Comparison of ENCODE assay signal across 13 cellular contexts in the genomic region with DNA sequence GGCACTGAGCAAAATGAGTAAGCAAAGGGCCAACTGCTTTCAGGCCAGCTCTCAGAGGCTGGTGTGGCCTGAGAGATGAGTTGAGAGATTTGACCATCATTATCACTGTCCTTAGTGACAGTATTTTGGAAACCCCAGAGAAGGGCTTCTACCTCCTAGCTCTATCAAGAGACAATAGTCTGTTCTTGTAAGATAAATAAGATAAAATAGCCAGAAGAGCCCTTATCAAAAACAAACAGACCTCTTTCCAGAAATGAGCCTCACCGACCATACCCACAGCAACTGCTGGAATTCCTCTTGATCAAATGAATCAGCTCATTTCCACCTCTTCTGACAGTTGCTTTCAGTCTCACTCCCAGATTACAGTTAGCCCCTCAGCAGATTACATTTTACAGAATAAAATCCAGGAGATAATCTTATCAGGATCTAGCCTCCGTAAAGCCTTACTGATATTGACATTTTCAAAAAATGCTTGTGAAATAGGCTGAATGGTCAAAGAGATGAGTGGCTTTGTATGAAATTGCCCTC. TPM values are rescaled to one million over a fixed set of nuclear protein-coding genes. Genes with fewer than 3 reads are reported as not detected.
A peak's percentile ranks its signal among the peaks of the same experiment; 100 is the strongest.
DNase-seq lines count a peak whose midpoint lies in the region; ATAC-seq and FAIRE-seq lines count a peak whose summit lies in the region.
"Had no signal": no experiment of that assay in that cellular context is flagged by ENCODE, and none has a peak within 500 bp of the region (broad histone marks: within the 10 kb centered on the region; RNA-seq: fewer than 3 reads in every experiment).

No MANE protein-coding gene starts in this region.

- H3K4me1 ChIP-seq in CD8-positive, alpha-beta memory T cell (ENCODE audit: insufficient read depth, low read length): peaks cover 25% of the 10 kb centered on the region

- H3K36me3 ChIP-seq in CD8-positive, alpha-beta memory T cell (ENCODE audit: insufficient read depth, low read length): no peaks in the 10 kb centered on the region
- H3K36me3 ChIP-seq: BLaER1 had no signal

- no peak for DNase-seq in CD8-positive, alpha-beta memory T cell
- DNase-seq in GM19239 (ENCODE audit: insufficient read length, low spot score) (no peak), amniotic stem cell (lab: John Stamatoyannopoulos, UW) (no peak), retina (no peak), HK-2 (ENCODE audit: unreplicated experiment) (no peak)
- no peak for DNase-seq in activated naive CD8-positive, alpha-beta T cell treated with anti-CD3 and anti-CD28 coated beads, Interleukin-2, amount 10 ng/mL, durations not matched to agents 7 days and 5 days
- DNase-seq in naive thymus-derived CD8-positive, alpha-beta T cell: no peak
- DNase-seq: NCI-H2107 had no signal

- no peaks in the 10 kb centered on the region for H3K36me3 Mint-ChIP-seq in CD8-positive, alpha-beta memory T cell
- H3K36me3 Mint-ChIP-seq in activated naive CD8-positive, alpha-beta T cell treated with anti-CD3 and anti-CD28 coated beads, Interleukin-2, amount 10 ng/mL, durations not matched to agents 7 days and 5 days: peaks cover 2% of the 10 kb centered on the region
- H3K36me3 Mint-ChIP-seq in naive thymus-derived CD8-positive, alpha-beta T cell: no peaks in the 10 kb centered on the region

- H3K9me3 Mint-ChIP-seq in CD8-positive, alpha-beta memory T cell: no peaks in the 10 kb centered on the region
- no peaks in the 10 kb centered on the region for H3K9me3 Mint-ChIP-seq in activated naive CD8-positive, alpha-beta T cell treated with anti-CD3 and anti-CD28 coated beads, Interleukin-2, amount 10 ng/mL, durations not matched to agents 7 days and 5 days
- no peaks in the 10 kb centered on the region for H3K9me3 Mint-ChIP-seq in naive thymus-derived CD8-positive, alpha-beta T cell

- ATAC-seq in HG03175 (IDR thresholded peaks at IDR 0.05; ENCODE audit: unreplicated experiment): peak; percentile 59
- ATAC-seq in activated naive CD8-positive, alpha-beta T cell treated with anti-CD3 and anti-CD28 coated beads, Interleukin-2, amount 10 ng/mL, durations not matched to agents 7 days and 5 days (ENCODE audit: low read depth): no peak
- ATAC-seq in naive thymus-derived CD8-positive, alpha-beta T cell: no peak
- ATAC-seq: esophagus mucosa had no signal

- H3K9me3 ChIP-seq in CD8-positive, alpha-beta memory T cell (ENCODE audit: low read length): no peaks in the 10 kb centered on the region
- H3K9me3 ChIP-seq: BLaER1 had no signal

- H3K27ac ChIP-seq in CD8-positive, alpha-beta memory T cell (ENCODE audit: low read depth, low read length): peak overlapping the region; percentile 68
- H3K27ac ChIP-seq: BLaER1 had no signal

- H3K4me3 ChIP-seq in CD8-positive, alpha-beta memory T cell (ENCODE audit: low read length): no peak overlapping the region
- H3K4me3 ChIP-seq: BLaER1, skin epidermis had no signal

- peaks cover 44 to 46% (median 45%) of the 10 kb centered on the region in 3 donors for H3K4me1 Mint-ChIP-seq in CD8-positive, alpha-beta memory T cell
- peaks cover 56% of the 10 kb centered on the region for H3K4me1 Mint-ChIP-seq in activated naive CD8-positive, alpha-beta T cell treated with anti-CD3 and anti-CD28 coated beads, Interleukin-2, amount 10 ng/mL, durations not matched to agents 7 days and 5 days
- H3K4me1 Mint-ChIP-seq in naive thymus-derived CD8-positive, alpha-beta T cell: peaks cover 15 to 40% (median 34%) of the 10 kb centered on the region in 4 donors

- H3K27ac Mint-ChIP-seq in CD8-positive, alpha-beta memory T cell: peak overlapping the region; percentile 38 to 93 (median 80)
- peak overlapping the region; percentile 83 for H3K27ac Mint-ChIP-seq in activated naive CD8-positive, alpha-beta T cell treated with anti-CD3 and anti-CD28 coated beads, Interleukin-2, amount 10 ng/mL, durations not matched to agents 7 days and 5 days
- H3K27ac Mint-ChIP-seq in naive thymus-derived CD8-positive, alpha-beta T cell: peak overlapping the region in 2 of 10 donors; percentile 21 to 83

- peak; percentile 4 for FAIRE-seq in GM19239 (lab: Jason Lieb, UNC)

- H3K27me3 Mint-ChIP-seq in CD8-positive, alpha-beta memory T cell: no peaks in the 10 kb centered on the region
- H3K27me3 Mint-ChIP-seq in activated naive CD8-positive, alpha-beta T cell treated with anti-CD3 and anti-CD28 coated beads, Interleukin-2, amount 10 ng/mL, durations not matched to agents 7 days and 5 days: no peaks in the 10 kb centered on the region
- peaks cover 0 to 5% (median 0%) of the 10 kb centered on the region in 5 donors for H3K27me3 Mint-ChIP-seq in naive thymus-derived CD8-positive, alpha-beta T cell

- CTCF ChIA-PET in CD8-positive, alpha-beta memory T cell (lab: Charles Lee): interaction anchor here (1.5 to 3.0 kb wide), 2 partner anchors 12 to 13 kb away, joined by 6 to 7 read pairs; no protein-coding TSS in a partner anchor

- H3K27me3 ChIP-seq in CD8-positive, alpha-beta memory T cell (ENCODE audit: insufficient read depth, low read length, poor library complexity, severe bottlenecking): no peaks in the 10 kb centered on the region
- H3K27me3 ChIP-seq: BLaER1 had no signal

- H3K4me3 Mint-ChIP-seq in CD8-positive, alpha-beta memory T cell: peak overlapping the region in 4 of 7 donors; percentile 35 to 67 (median 60)
- H3K4me3 Mint-ChIP-seq in activated naive CD8-positive, alpha-beta T cell treated with anti-CD3 and anti-CD28 coated beads, Interleukin-2, amount 10 ng/mL, durations not matched to agents 7 days and 5 days: peak overlapping the region; percentile 41
- no peak overlapping the region for H3K4me3 Mint-ChIP-seq in naive thymus-derived CD8-positive, alpha-beta T cell

- POLR2A ChIA-PET in CD8-positive, alpha-beta memory T cell (lab: Charles Lee): interaction anchor here (1.5 kb wide), 1 partner anchor 13 kb away, joined by 3 read pairs; no protein-coding TSS in a partner anchor
- POLR2A ChIA-PET in activated naive CD8-positive, alpha-beta T cell treated with anti-CD3 and anti-CD28 coated beads, Interleukin-2, amount 10 ng/mL, durations not matched to agents 7 days and 5 days (lab: Charles Lee): interaction anchor here (0.6 to 4.2 kb wide), 5 partner anchors 13 to 93 kb away, joined by 3 to 43 read pairs (median 5); partner anchors contain the start of gene SLC27A2
- POLR2A ChIA-PET in naive thymus-derived CD8-positive, alpha-beta T cell (lab: Charles Lee): no interaction called here

RNA-seq across cellular contexts. Expression of gene HDC, which starts 4.5 kb away (rescaled TPM):
- total RNA-seq in CD8-positive, alpha-beta memory T cell: under 1 TPM in 1 of 2 experiments, not detected in 1; 0.15 TPM
- not detected for polyA plus RNA-seq in CD8-positive, alpha-beta memory T cell
- under 1 TPM in 1 of 2 experiments, not detected in 1; 0.22 TPM for total RNA-seq in activated naive CD8-positive, alpha-beta T cell treated with anti-CD3 and anti-CD28 coated beads, Interleukin-2, amount 10 ng/mL, durations not matched to agents 7 days and 5 days
- total RNA-seq in naive thymus-derived CD8-positive, alpha-beta T cell: not detected
- not detected for polyA plus RNA-seq in naive thymus-derived CD8-positive, alpha-beta T cell
- total RNA-seq: lung microvascular endothelial cell had no signal

Comparison
In these comparisons a context has a peak if more than half of its experiments do, and no peak if none do; other contexts are left out.
1. H3K4me3 Mint-ChIP-seq: peak in CD8-positive, alpha-beta memory T cell (4 of 7) and activated naive CD8-positive, alpha-beta T cell treated with anti-CD3 and anti-CD28 coated beads, Interleukin-2, amount 10 ng/mL, durations not matched to agents 7 days and 5 days (single experiment); none in naive thymus-derived CD8-positive, alpha-beta T cell (0 of 10).